Comparison of ENCODE assay signal across 19 cellular contexts in genomic region chr2:189076131-189076530, GRCh38.
"Had no signal": no experiment of that assay in that cellular context is flagged by ENCODE, and none has a peak within 500 bp of the region (broad histone marks: within the 10 kb centered on the region; RNA-seq: fewer than 3 reads in every experiment).

No MANE protein-coding gene starts in this region.

- ATAC-seq: foreskin keratinocyte; stimulated activated naive CD8-positive, alpha-beta T cell treated with anti-CD3 and anti-CD28 coated beads, Interleukin-15, Interleukin-2, amounts not matched to agents 100 U/mL and 50 U/mL, for 24 hours had no signal

- H3K27me3 ChIP-seq: foreskin keratinocyte, sigmoid colon, spleen, thyroid gland had no signal

- H3K9me3 ChIP-seq: left ventricle myocardium inferior, sigmoid colon, spleen, thyroid gland had no signal

- H3K36me3 ChIP-seq: spleen, thyroid gland had no signal

- DNase-seq: activated CD4-positive, alpha-beta memory T cell treated with anti-CD3 and anti-CD28 coated beads for 36 hours; activated CD4-positive, alpha-beta T cell treated with anti-CD3 and anti-CD28 coated beads for 48 hours; activated effector memory CD4-positive, alpha-beta T cell treated with Interleukin-2 at 50 U/mL for 16 hours; activated naive CD4-positive, alpha-beta T cell treated with anti-CD3 and anti-CD28 coated beads for 36 hours; activated T-cell treated with anti-CD3 and anti-CD28 coated beads, Interleukin-2, amount 50 U/mL, for 48 hours; amygdala; cerebellar nuclear complex; foreskin keratinocyte; hippocampal formation; kidney glomerular epithelial cell; retina; spleen; stimulated activated CD4-positive, alpha-beta T cell treated with anti-CD3 and anti-CD28 coated beads, Interleukin-4, amount 100 ng/mL, for 1 hour; stimulated activated naive CD8-positive, alpha-beta T cell treated with anti-CD3 and anti-CD28 coated beads, Interleukin-15, Interleukin-2, amounts not matched to agents 100 U/mL and 50 U/mL, for 24 hours; substantia nigra; thyroid gland had no signal

- H3K4me1 ChIP-seq: foreskin keratinocyte, left ventricle myocardium inferior, sigmoid colon, spleen, thyroid gland had no signal

- H3K4me3 ChIP-seq: left ventricle myocardium inferior, sigmoid colon, spleen, thyroid gland had no signal

- H3K27ac ChIP-seq: epithelial cell of prostate, foreskin keratinocyte, left ventricle myocardium inferior, spleen, thyroid gland had no signal
